Comparison of ENCODE assay signal across 8 cellular contexts in genomic region chr13:100394005-100394695, GRCh38.
DNase-seq lines count a peak whose midpoint lies in the region; ATAC-seq and TF ChIP-seq lines count a peak whose summit lies in the region.

No MANE protein-coding gene starts in this region.

- H3K27ac Mint-ChIP-seq in stimulated activated effector memory CD8-positive, alpha-beta T cell treated with anti-CD3 and anti-CD28 coated beads, Interleukin-12 subunit alpha, Interleukin-12 subunit beta, amount 100 ng/mL, for 72 hours: no peak overlapping the region

- POLR2A ChIA-PET in GM10248 (lab: Yijun Ruan, JAX): interaction anchor here (0.6 kb wide), 1 partner anchor 35 kb away, joined by 4 read pairs; no protein-coding TSS in a partner anchor

- ATAC-seq in GM19455 (IDR thresholded peaks at IDR 0.05; ENCODE audit: unreplicated experiment): peak; percentile 96
- peak; percentile 98 for ATAC-seq in HG03439 (IDR thresholded peaks at IDR 0.05; ENCODE audit: unreplicated experiment)
- peak; percentile 92 for ATAC-seq in stimulated activated effector memory CD8-positive, alpha-beta T cell treated with anti-CD3 and anti-CD28 coated beads, Interleukin-12 subunit alpha, Interleukin-12 subunit beta, amount 100 ng/mL, for 72 hours

- DNase-seq in GM10248 (ENCODE audit: extremely low spot score): peak; percentile 53
- DNase-seq in astrocyte of the hippocampus (ENCODE audit: low read depth, low spot score): peak; percentile 70
- peak in 1 of 2 donors; percentile 70 for DNase-seq in stimulated activated effector memory CD8-positive, alpha-beta T cell treated with anti-CD3 and anti-CD28 coated beads, Interleukin-12 subunit alpha, Interleukin-12 subunit beta, amount 100 ng/mL, for 72 hours (ENCODE audit: low spot score in 2 of 2)
- DNase-seq in DMS53 treated with DMSO at 0.1 percent for 48 hours (lab: John Stamatoyannopoulos, UW; ENCODE audit: unreplicated experiment): no peak
- no peak for DNase-seq in epidermal melanocyte (ENCODE audit: insufficient read length, low spot score)
- no peak for DNase-seq in glomerular visceral epithelial cell (ENCODE audit: extremely low spot score)

- H3K36me3 Mint-ChIP-seq in stimulated activated effector memory CD8-positive, alpha-beta T cell treated with anti-CD3 and anti-CD28 coated beads, Interleukin-12 subunit alpha, Interleukin-12 subunit beta, amount 100 ng/mL, for 72 hours: peaks cover 6% of the 10 kb centered on the region

- no peaks in the 10 kb centered on the region for H3K9me3 Mint-ChIP-seq in stimulated activated effector memory CD8-positive, alpha-beta T cell treated with anti-CD3 and anti-CD28 coated beads, Interleukin-12 subunit alpha, Interleukin-12 subunit beta, amount 100 ng/mL, for 72 hours

- CTCF ChIA-PET in GM10248 (lab: Yijun Ruan, JAX): interaction anchor here (0.8 to 1.6 kb wide), 2 partner anchors 8 to 60 kb away, joined by 3 to 4 read pairs; no protein-coding TSS in a partner anchor

- H3K4me3 Mint-ChIP-seq in stimulated activated effector memory CD8-positive, alpha-beta T cell treated with anti-CD3 and anti-CD28 coated beads, Interleukin-12 subunit alpha, Interleukin-12 subunit beta, amount 100 ng/mL, for 72 hours: peak overlapping the region; percentile 38

- TF ChIP-seq CTCF in GM10248 (IDR thresholded peaks at IDR 0.05; ENCODE audit: control extremely low read depth, extremely low read depth, low read depth, missing control alignments): no peak

- H3K4me1 Mint-ChIP-seq in stimulated activated effector memory CD8-positive, alpha-beta T cell treated with anti-CD3 and anti-CD28 coated beads, Interleukin-12 subunit alpha, Interleukin-12 subunit beta, amount 100 ng/mL, for 72 hours: peaks cover 19% of the 10 kb centered on the region

Comparison
In these comparisons a context has a peak if more than half of its experiments do, and no peak if none do; other contexts are left out.
1. DNase-seq: peak in GM10248 (single experiment) and astrocyte of the hippocampus (single experiment); none in DMS53 treated with DMSO at 0.1 percent for 48 hours (single experiment), epidermal melanocyte (single experiment) and glomerular visceral epithelial cell (single experiment).
2. Peak in every context shown above with its lines, with median percentiles within 50 percentile points of each other: ATAC-seq.